Comparison of ENCODE assay signal across 30 cellular contexts in genomic region chr20:17868700-17869231, GRCh38.
"Had no signal": no experiment of that assay in that cellular context is flagged by ENCODE, and none has a peak within 500 bp of the region (broad histone marks: within the 10 kb centered on the region; RNA-seq: fewer than 3 reads in every experiment).

No MANE protein-coding gene starts in this region.

- DNase-seq: activated B cell treated with CpG ODN at 0.5 μM for 24 hours; activated CD4-positive, alpha-beta T cell treated with anti-CD3 and anti-CD28 coated beads for 48 hours; activated CD4-positive, alpha-beta T cell treated with anti-CD3 and anti-CD28 coated beads, Interleukin-2, amount 50 U/mL, for 1 hour; activated CD4-positive, alpha-beta T cell treated with anti-CD3 and anti-CD28 coated beads, Interleukin-2, amount 50 U/mL, for 48 hours; activated CD8-positive, alpha-beta memory T cell treated with anti-CD3 and anti-CD28 coated beads for 24 hours; activated CD8-positive, alpha-beta T cell treated with anti-CD3 and anti-CD28 coated beads for 36 hours; activated gamma-delta T cell; activated naive CD4-positive, alpha-beta T cell; activated naive CD4-positive, alpha-beta T cell treated with anti-CD3 and anti-CD28 coated beads, Interleukin-2, amount 10 ng/mL, durations not matched to agents 7 days and 5 days; activated naive CD8-positive, alpha-beta T cell treated with anti-CD3 and anti-CD28 coated beads, Interleukin-2, amount 10 ng/mL, durations not matched to agents 7 days and 5 days; activated T-cell treated with anti-CD3 and anti-CD28 coated beads, Interleukin-2, amount 50 U/mL, for 4 hours; body of pancreas; caudate nucleus; cortex of kidney; dermis blood vessel endothelial cell; effector CD4-positive, alpha-beta T cell; effector memory CD8-positive, alpha-beta T cell; erythroblast; foreskin keratinocyte; gastrocnemius medialis; glutamatergic neuron; heart left ventricle; T-helper 2 cell had no signal

- ATAC-seq: activated CD4-positive, CD25-positive, alpha-beta regulatory T cell treated with anti-CD3 and anti-CD28 coated beads, Interleukin-2, amount 50 U/mL, for 24 hours; activated CD8-positive, alpha-beta T cell treated with anti-CD3 and anti-CD28 coated beads for 36 hours; activated naive CD4-positive, alpha-beta T cell treated with anti-CD3 and anti-CD28 coated beads, Interleukin-2, amount 50 U/mL, for 72 hours; activated T-cell treated with anti-CD3 and anti-CD28 coated beads, Interleukin-2, amount 50 U/mL, for 4 hours; activated T-helper 17 cell treated with anti-CD3 and anti-CD28 coated beads, Interleukin-2, amount 50 U/mL, for 72 hours; body of pancreas; effector memory CD8-positive, alpha-beta T cell; foreskin keratinocyte; gastrocnemius medialis; heart left ventricle had no signal

- H3K4me3 ChIP-seq: body of pancreas, esophagus muscularis mucosa, gastrocnemius medialis, heart left ventricle had no signal

- H3K36me3 ChIP-seq: esophagus muscularis mucosa, gastrocnemius medialis, heart left ventricle had no signal

- H3K27ac ChIP-seq: body of pancreas, esophagus muscularis mucosa, foreskin keratinocyte, gastrocnemius medialis, heart left ventricle, VCaP had no signal

- H3K4me1 ChIP-seq: foreskin keratinocyte had no signal

- H3K27me3 ChIP-seq: body of pancreas, esophagus muscularis mucosa had no signal

- FAIRE-seq: colon, TTC549 had no signal

- H3K9me3 ChIP-seq: body of pancreas, esophagus muscularis mucosa, gastrocnemius medialis, heart left ventricle had no signal
